8 cellular contexts compared by ENCODE assay signal in the genomic region with DNA sequence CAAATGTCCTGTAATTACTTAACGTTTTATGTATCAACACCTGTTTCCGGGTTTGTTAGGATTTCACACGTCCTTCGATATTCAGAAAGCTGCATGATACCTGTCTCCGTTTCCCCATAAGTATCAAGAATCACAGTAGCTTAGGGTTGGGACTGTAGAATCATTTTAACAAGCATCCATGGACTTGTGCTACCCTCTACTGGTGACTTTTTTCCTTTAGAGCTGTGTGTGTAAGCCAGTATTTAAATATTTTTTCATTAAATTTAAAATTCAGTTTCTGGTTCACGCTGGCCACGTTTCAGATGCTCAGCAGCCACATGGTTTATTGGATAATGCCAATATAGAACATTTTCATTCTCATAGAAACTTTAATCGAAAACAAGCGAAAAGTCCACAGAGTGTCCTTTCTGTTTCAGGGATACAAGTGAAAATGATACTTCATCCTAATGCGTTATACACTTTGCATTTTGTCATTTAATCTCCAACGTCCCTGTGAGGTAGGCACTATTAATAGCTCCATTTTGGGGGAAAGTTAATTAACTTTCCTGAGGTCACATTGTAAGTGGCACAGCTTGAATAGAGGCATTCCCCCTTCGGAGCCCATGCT.
DNase-seq lines count a peak whose midpoint lies in the region; ATAC-seq lines count a peak whose summit lies in the region.

No MANE protein-coding gene starts in this region.

- ATAC-seq in GM18858 (IDR thresholded peaks at IDR 0.05; ENCODE audit: unreplicated experiment) (no peak), GM19324 (IDR thresholded peaks at IDR 0.05; ENCODE audit: low FRiP score, unreplicated experiment) (no peak)

- DNase-seq in AML-193 (lab: John Stamatoyannopoulos, UW) (peak; percentile 57 to 58), GM04504 (ENCODE audit: low read depth) (peak; percentile 26), NCI-H1105 (lab: John Stamatoyannopoulos, UW) (peak; percentile 48), SK-MEL-5 (ENCODE audit: low read depth, low spot score) (peak; percentile 89), epidermal melanocyte (ENCODE audit: insufficient read length, low spot score) (peak; percentile 27), midbrain (lab: John Stamatoyannopoulos, UW) (peak; percentile 81)

- in situ Hi-C loops in SK-MEL-5 (cut with HindIII; ENCODE audit: low pct_unique_long_range_greater_than_20kb, low sequenced_read_pairs): no loop called here

Comparison
In these comparisons a context has a peak if more than half of its experiments do, and no peak if none do; other contexts are left out.
1. DNase-seq: peak in every context shown above with its lines; median percentile 89 in SK-MEL-5; 81 in midbrain; 58 in AML-193; 48 in NCI-H1105; 27 in epidermal melanocyte; 26 in GM04504.